In genomic region chr10:103672345-103672744, GRCh38 we compare ENCODE assay signal across 16 cellular contexts.
DNase-seq lines count a peak whose midpoint lies in the region; ATAC-seq and TF ChIP-seq lines count a peak whose summit lies in the region.
"Had no signal": no experiment of that assay in that cellular context is flagged by ENCODE, and none has a peak within 500 bp of the region (broad histone marks: within the 10 kb centered on the region; RNA-seq: fewer than 3 reads in every experiment).

No MANE protein-coding gene starts in this region.

- peaks cover 0 to 25% (median 6%) of the 10 kb centered on the region in 11 experiments; a peak in 10 of 22 replicates for H3K36me3 ChIP-seq in BLaER1 treated with 17β-estradiol and CSF1 and Interleukin-3, amounts not matched to agents 10 nM and 100 nM
- H3K36me3 ChIP-seq in skeletal muscle tissue (ENCODE audit: control insufficient read depth in 3 of 3, insufficient read depth in 3 of 3, low read length in 3 of 3), result peaks cover 0 to 3% (median 2%) of the 10 kb centered on the region in 3 donors
- H3K36me3 ChIP-seq: Peyer's patch had no signal

- H3K27ac ChIP-seq in BLaER1 treated with 17β-estradiol and CSF1 and Interleukin-3, amounts not matched to agents 10 nM and 100 nM, result peak overlapping the region in 8 of 11 experiments; percentile 31 to 75 (median 52); a peak in 15 of 22 replicates
- peak overlapping the region; percentile 36 for H3K27ac ChIP-seq in skeletal muscle tissue (ENCODE audit: low read depth, low read length)
- peak overlapping the region in 11 of 59 donors; percentile 1 to 31 (median 16) for H3K27ac ChIP-seq in dorsolateral prefrontal cortex
- H3K27ac ChIP-seq: GM23248, HL-60 had no signal

- peak overlapping the region; percentile 18 for H3K27ac Mint-ChIP-seq in memory B cell
- H3K27ac Mint-ChIP-seq: CD4-positive, alpha-beta T cell had no signal

- no peaks in the 10 kb centered on the region for H3K27me3 Mint-ChIP-seq in memory B cell
- H3K27me3 Mint-ChIP-seq: CD4-positive, alpha-beta T cell had no signal

- TF ChIP-seq CTCF in dorsolateral prefrontal cortex (IDR thresholded peaks at IDR 0.05 in 54 of 56, conservative IDR thresholded peaks at IDR 0.05 in 2 of 56; ENCODE audit: low read depth in 1 of 56, partially characterized antibody in 56 of 56), result no peak

- peak overlapping the region in 1 of 10 experiments; percentile 8; a peak in 1 of 20 replicates for H3K4me3 ChIP-seq in BLaER1 treated with 17β-estradiol and CSF1 and Interleukin-3, amounts not matched to agents 10 nM and 100 nM
- no peak overlapping the region for H3K4me3 ChIP-seq in skeletal muscle tissue (ENCODE audit: low read length in 3 of 3)
- no peak overlapping the region for H3K4me3 ChIP-seq in dorsolateral prefrontal cortex
- H3K4me3 ChIP-seq: GM23248, Peyer's patch had no signal

- no peak for ATAC-seq in memory B cell (ENCODE audit: low read depth)
- ATAC-seq: SK-N-SH treated with all-trans-retinoic acid at 6 μM for 48 hours had no signal

- H3K9ac ChIP-seq in BLaER1 treated with 17β-estradiol and CSF1 and Interleukin-3, amounts not matched to agents 10 nM and 100 nM, result peak overlapping the region in 6 of 11 experiments; percentile 4 to 58 (median 47); a peak in 11 of 22 replicates
- peak overlapping the region in 2 of 3 donors; percentile 38 to 50 for H3K9ac ChIP-seq in skeletal muscle tissue (ENCODE audit: low read depth in 1 of 3, low read length in 3 of 3)
- H3K9ac ChIP-seq: GM23248 had no signal

- H3K27me3 ChIP-seq in BLaER1 treated with 17β-estradiol and CSF1 and Interleukin-3, amounts not matched to agents 10 nM and 100 nM, result no peaks in the 10 kb centered on the region
- H3K27me3 ChIP-seq in skeletal muscle tissue (ENCODE audit: control insufficient read depth in 3 of 3, insufficient read depth in 3 of 3, low read length in 3 of 3) (no peaks in the 10 kb centered on the region), dorsolateral prefrontal cortex (no peaks in the 10 kb centered on the region)
- H3K27me3 ChIP-seq: Peyer's patch had no signal

- H3K4me2 ChIP-seq in BLaER1 treated with 17β-estradiol and CSF1 and Interleukin-3, amounts not matched to agents 10 nM and 100 nM, result peak overlapping the region; percentile 57 to 98 (median 91)

- peaks cover 0 to 48% (median 14%) of the 10 kb centered on the region in 11 experiments; a peak in 12 of 22 replicates for H4K20me1 ChIP-seq in BLaER1 treated with 17β-estradiol and CSF1 and Interleukin-3, amounts not matched to agents 10 nM and 100 nM

- H3K4me1 ChIP-seq in BLaER1 treated with 17β-estradiol and CSF1 and Interleukin-3, amounts not matched to agents 10 nM and 100 nM, result peaks cover 94 to 100% (median 100%) of the 10 kb centered on the region in 10 experiments
- peaks cover 33 to 40% (median 37%) of the 10 kb centered on the region in 3 donors for H3K4me1 ChIP-seq in skeletal muscle tissue (ENCODE audit: control insufficient read depth in 3 of 3, insufficient read depth in 3 of 3, low read length in 3 of 3)

- no peaks in the 10 kb centered on the region for H3K36me3 Mint-ChIP-seq in memory B cell

- H3K4me3 Mint-ChIP-seq in memory B cell, result no peak overlapping the region
- H3K4me3 Mint-ChIP-seq: CD4-positive, alpha-beta T cell had no signal

- peak; percentile 36 for DNase-seq in LHCN-M2 (ENCODE audit: low read depth)
- no peak for DNase-seq in memory B cell (ENCODE audit: low spot score in 2 of 2)
- no peak for DNase-seq in dorsolateral prefrontal cortex
- no peak for DNase-seq in SW480 (ENCODE audit: low spot score)
- DNase-seq in anterior cingulate cortex (lab: John Stamatoyannopoulos, UW), result no peak
- DNase-seq: CD4-positive, alpha-beta T cell; GM23248; HCEC 1CT; NCI-H187 treated with DMSO at 0.1 percent for 48 hours; NCI-H774; Peyer's patch; SHP77 had no signal

- intact Hi-C loops in dorsolateral prefrontal cortex (cut with DNase I), result no loop called here

- H3K4me1 Mint-ChIP-seq in memory B cell, result peaks cover 5% of the 10 kb centered on the region

- H3K9me3 Mint-ChIP-seq in memory B cell, result no peaks in the 10 kb centered on the region
- H3K9me3 Mint-ChIP-seq: CD4-positive, alpha-beta T cell had no signal

- H3K9me3 ChIP-seq in BLaER1 treated with 17β-estradiol and CSF1 and Interleukin-3, amounts not matched to agents 10 nM and 100 nM (replicated peaks in 1 of 11), result no peaks in the 10 kb centered on the region
- no peaks in the 10 kb centered on the region for H3K9me3 ChIP-seq in skeletal muscle tissue (ENCODE audit: control insufficient read depth in 3 of 3, low read length in 3 of 3)
- H3K9me3 ChIP-seq: Peyer's patch had no signal
